26 cellular contexts compared by ENCODE assay signal in genomic region chr1:245923215-245923614, GRCh38.
"Had no signal": no experiment of that assay in that cellular context is flagged by ENCODE, and none has a peak within 500 bp of the region (broad histone marks: within the 10 kb centered on the region; RNA-seq: fewer than 3 reads in every experiment).

No MANE protein-coding gene starts in this region.

- H3K4me1 Mint-ChIP-seq: memory B cell; neural crest cell; stimulated activated effector memory CD8-positive, alpha-beta T cell treated with anti-CD3 and anti-CD28 coated beads, Interleukin-12 subunit alpha, Interleukin-12 subunit beta, amount 100 ng/mL, for 72 hours had no signal

- H2AFZ ChIP-seq: hepatocyte, parathyroid adenoma had no signal

- FAIRE-seq: endothelial cell of umbilical vein, kidney had no signal

- H3K27ac Mint-ChIP-seq: dendritic cell treated with granulocyte-macrophage colony-stimulating factor and Interleukin-4, amounts not matched to agents 40 ng/mL and 50 ng/mL, for 4 days; memory B cell; mesothelial cell of epicardium; naive B cell; natural killer cell treated with Interleukin-12 subunit alpha and Interleukin-12 subunit beta and Interleukin-15 and Interleukin-18, amount 100 ng/mL, for 72 hours; progenitor cell of endocrine pancreas; stimulated activated effector memory CD8-positive, alpha-beta T cell treated with anti-CD3 and anti-CD28 coated beads, Interleukin-12 subunit alpha, Interleukin-12 subunit beta, amount 100 ng/mL, for 72 hours had no signal

- H3K9ac ChIP-seq: parathyroid adenoma had no signal

- H3K4me1 ChIP-seq: esophagus muscularis mucosa, foreskin keratinocyte, gastroesophageal sphincter, heart left ventricle, parathyroid adenoma, sigmoid colon, stomach, thyroid gland had no signal

- H3K27me3 Mint-ChIP-seq: dendritic cell treated with granulocyte-macrophage colony-stimulating factor and Interleukin-4, amounts not matched to agents 40 ng/mL and 50 ng/mL, for 4 days; memory B cell; naive B cell; natural killer cell treated with Interleukin-12 subunit alpha and Interleukin-12 subunit beta and Interleukin-15 and Interleukin-18, amount 100 ng/mL, for 72 hours; progenitor cell of endocrine pancreas had no signal

- H3K79me2 ChIP-seq: hepatocyte, parathyroid adenoma had no signal

- ATAC-seq: foreskin keratinocyte; gastroesophageal sphincter; heart left ventricle; left lobe of liver; mucosa of descending colon; natural killer cell treated with Interleukin-12 subunit alpha and Interleukin-12 subunit beta and Interleukin-15 and Interleukin-18, amount 100 ng/mL, for 72 hours; stimulated activated effector memory CD8-positive, alpha-beta T cell treated with anti-CD3 and anti-CD28 coated beads, Interleukin-12 subunit alpha, Interleukin-12 subunit beta, amount 100 ng/mL, for 72 hours had no signal

- H3K4me2 ChIP-seq: hepatocyte had no signal

- H3K4me3 Mint-ChIP-seq: dendritic cell treated with granulocyte-macrophage colony-stimulating factor and Interleukin-4, amounts not matched to agents 40 ng/mL and 50 ng/mL, for 4 days; memory B cell; mesothelial cell of epicardium; naive B cell; natural killer cell treated with Interleukin-12 subunit alpha and Interleukin-12 subunit beta and Interleukin-15 and Interleukin-18, amount 100 ng/mL, for 72 hours; neural crest cell; stimulated activated effector memory CD8-positive, alpha-beta T cell treated with anti-CD3 and anti-CD28 coated beads, Interleukin-12 subunit alpha, Interleukin-12 subunit beta, amount 100 ng/mL, for 72 hours had no signal

- H3K4me3 ChIP-seq: esophagus muscularis mucosa, gastroesophageal sphincter, heart left ventricle, hepatocyte, lung, mucosa of descending colon, sigmoid colon, stomach, thyroid gland had no signal

- H3K36me3 ChIP-seq: heart left ventricle, sigmoid colon, thyroid gland had no signal

- DNase-seq: effector CD8-positive, alpha-beta T cell; foreskin keratinocyte; heart left ventricle; kidney; mucosa of descending colon; naive B cell; sigmoid colon; stimulated activated CD4-positive, alpha-beta T cell treated with anti-CD3 and anti-CD28 coated beads, Interleukin-2, amount 100 ng/mL, for 24 hours; stimulated activated CD4-positive, alpha-beta T cell treated with anti-CD3 and anti-CD28 coated beads, Interleukin-4, amount 100 ng/mL, for 24 hours; stimulated activated naive CD4-positive, alpha-beta T cell treated with Interleukin-2 at 50 U/mL for 16 hours; stomach; thyroid gland had no signal

- H3K27me3 ChIP-seq: esophagus muscularis mucosa, foreskin keratinocyte, gastroesophageal sphincter, heart left ventricle, hepatocyte, sigmoid colon, stomach, thyroid gland had no signal

- H3K27ac ChIP-seq: esophagus muscularis mucosa, foreskin keratinocyte, gastroesophageal sphincter, heart left ventricle, hepatocyte, parathyroid adenoma, sigmoid colon, stomach, thyroid gland had no signal

- H3K9me3 ChIP-seq: esophagus muscularis mucosa, gastroesophageal sphincter, mucosa of descending colon, sigmoid colon, stomach, thyroid gland had no signal

- H3K9me3 Mint-ChIP-seq: dendritic cell treated with granulocyte-macrophage colony-stimulating factor and Interleukin-4, amounts not matched to agents 40 ng/mL and 50 ng/mL, for 4 days; stimulated activated effector memory CD8-positive, alpha-beta T cell treated with anti-CD3 and anti-CD28 coated beads, Interleukin-12 subunit alpha, Interleukin-12 subunit beta, amount 100 ng/mL, for 72 hours had no signal
